ENCODE assay signal across 12 cellular contexts in genomic region chr14:68020999-68021663, GRCh38.
A peak's percentile ranks its signal among the peaks of the same experiment; 100 is the strongest.
DNase-seq lines count a peak whose midpoint lies in the region; ATAC-seq, FAIRE-seq and TF ChIP-seq lines count a peak whose summit lies in the region.
"Had no signal": no experiment of that assay in that cellular context is flagged by ENCODE, and none has a peak within 500 bp of the region (broad histone marks: within the 10 kb centered on the region; RNA-seq: fewer than 3 reads in every experiment).

No MANE protein-coding gene starts in this region.

- H3K4me1 ChIP-seq in A673 (ENCODE audit: insufficient read depth, low read length, poor library complexity, severe bottlenecking) (peaks cover 14% of the 10 kb centered on the region), pancreas (peaks cover 0 to 8% (median 3%) of the 10 kb centered on the region in 3 donors)

- no TSS peak for BruUV-seq in A673 (replicated peaks; lab: Mats Ljungman, UMichigan)

- peak; percentile 41 for ATAC-seq in GM18520 (IDR thresholded peaks at IDR 0.05; ENCODE audit: unreplicated experiment)
- no peak for ATAC-seq in GM21526 (IDR thresholded peaks at IDR 0.05; ENCODE audit: low FRiP score, unreplicated experiment)
- no peak for ATAC-seq in pancreas

- H3K36me3 ChIP-seq in A673 (ENCODE audit: insufficient read depth, low read length, poor library complexity, severe bottlenecking) (no peaks in the 10 kb centered on the region), pancreas (no peaks in the 10 kb centered on the region)
- H3K36me3 ChIP-seq: cardiac muscle cell had no signal

- peak; percentile 5 for DNase-seq in A673 (ENCODE audit: low spot score)
- peak; percentile 17 for DNase-seq in NCI-H2029 (lab: John Stamatoyannopoulos, UW)
- peak; percentile 35 for DNase-seq in SK-N-DZ (ENCODE audit: low spot score)
- DNase-seq in middle frontal gyrus (ENCODE audit: extremely low spot score, low spot score) = no peak
- DNase-seq in activated CD4-positive, alpha-beta T cell treated with anti-CD3 and anti-CD28 coated beads for 48 hours = no peak
- DNase-seq in pancreas = no peak
- DNase-seq: activated CD4-positive, alpha-beta T cell treated with anti-CD3 and anti-CD28 coated beads, Interleukin-2, amount 10 ng/mL, durations not matched to agents 7 days and 5 days; activated naive CD4-positive, alpha-beta T cell; GM23248 had no signal

- H3K4me3 ChIP-seq in A673 (ENCODE audit: low read depth, low read length, poor library complexity, severe bottlenecking) (no peak overlapping the region), pancreas (no peak overlapping the region)
- H3K4me3 ChIP-seq: cardiac muscle cell, GM23248 had no signal

- H3K27ac ChIP-seq in A673 (ENCODE audit: low read depth, low read length, poor library complexity, severe bottlenecking) = no peak overlapping the region
- H3K27ac ChIP-seq in pancreas = no peak overlapping the region
- H3K27ac ChIP-seq: cardiac muscle cell, GM23248 had no signal

- H3K27me3 ChIP-seq in A673 (replicated peaks; ENCODE audit: insufficient read depth, low read depth, low read length, poor library complexity) (peaks cover 8% of the 10 kb centered on the region), pancreas (no peaks in the 10 kb centered on the region)
- H3K27me3 ChIP-seq: cardiac muscle cell had no signal

- POLR2A ChIA-PET in A673 (lab: Charles Lee; ENCODE audit: low non-redundant PET) = no interaction called here

- FAIRE-seq in pancreas (lab: Jason Lieb, UNC) = no peak

- H3K9me3 ChIP-seq in A673 (ENCODE audit: low read depth, low read length, poor library complexity, severe bottlenecking) = no peaks in the 10 kb centered on the region
- no peaks in the 10 kb centered on the region for H3K9me3 ChIP-seq in pancreas

- WGBS in pancreas, 2 donors = 35 to 36% methylated on average over 4 of the region's 4 CpGs

- CTCF ChIA-PET in A673 (lab: Charles Lee) = no interaction called here

- TF ChIP-seq CTCF in A673 (conservative IDR thresholded peaks at IDR 0.05; ENCODE audit: low read depth, low read length) = no peak
- TF ChIP-seq CTCF in pancreas (IDR thresholded peaks at IDR 0.05) = no peak

- intact Hi-C loops in A673 (cut with micrococcal nuclease; ENCODE audit: unreplicated experiment) = no loop called here
- intact Hi-C loops in pancreas (cut with DNase I) = no loop called here

Comparison
In these comparisons a context has a peak if more than half of its experiments do, and no peak if none do; other contexts are left out.
1. DNase-seq: peak in A673 (single experiment), NCI-H2029 (single experiment) and SK-N-DZ (single experiment); none in middle frontal gyrus (single experiment), activated CD4-positive, alpha-beta T cell treated with anti-CD3 and anti-CD28 coated beads for 48 hours (single experiment) and pancreas (0 of 6).